In genomic region chr4:83114576-83114975, GRCh38 we compare ENCODE assay signal across 1 cellular context.
TF ChIP-seq lines count a peak whose summit lies in the region.

PLAC8 (minus strand) TSS chr4:83114729; CDS start chr4:83107921, 6,808 bp downstream.

TF ChIP-seq in IMR-90, 13 proteins besides CTCF, POLR2A, EP300 and RAD21 (continued from another document):
- TF ChIP-seq MAZ (IDR thresholded peaks at IDR 0.05; ENCODE audit: borderline replicate concordance, low read depth, low read length) (no peak), ELK1 (IDR thresholded peaks at IDR 0.05; ENCODE audit: borderline replicate concordance, low read depth, low read length) (no peak)
